In the genomic region with DNA sequence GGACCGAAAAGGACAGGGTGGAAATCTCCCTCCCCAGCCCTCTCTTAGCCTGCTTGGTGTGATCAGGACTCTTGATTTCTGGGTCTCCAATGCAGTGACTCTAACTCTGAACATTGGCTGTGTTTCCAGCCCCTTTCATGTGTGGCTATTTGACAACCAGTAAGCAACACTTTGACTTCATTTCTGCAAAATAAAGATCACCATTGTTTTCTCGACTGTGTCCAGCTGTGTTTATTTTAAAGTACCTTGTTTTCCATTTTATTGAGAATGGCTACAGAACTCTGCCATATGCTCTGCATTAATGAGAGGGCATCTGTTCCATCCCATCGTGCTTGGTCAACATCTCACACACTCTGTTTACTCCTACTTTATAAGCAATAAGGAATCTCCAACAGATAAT, we compare ENCODE assay signal across 13 cellular contexts.
DNase-seq lines count a peak whose midpoint lies in the region; ATAC-seq and TF ChIP-seq lines count a peak whose summit lies in the region.
"Had no signal": no experiment of that assay in that cellular context is flagged by ENCODE, and none has a peak within 500 bp of the region (broad histone marks: within the 10 kb centered on the region; RNA-seq: fewer than 3 reads in every experiment).

No MANE protein-coding gene starts in this region.

- no peaks in the 10 kb centered on the region for H3K9me3 ChIP-seq in BLaER1 treated with 17β-estradiol and CSF1 and Interleukin-3, amounts not matched to agents 10 nM and 100 nM (replicated peaks in 1 of 11)
- no peaks in the 10 kb centered on the region for H3K9me3 ChIP-seq in CD8-positive, alpha-beta memory T cell (ENCODE audit: low read length)
- H3K9me3 ChIP-seq in naive thymus-derived CD4-positive, alpha-beta T cell (ENCODE audit: control insufficient read depth in 2 of 3, low read length in 3 of 3) = no peaks in the 10 kb centered on the region
- no peaks in the 10 kb centered on the region for H3K9me3 ChIP-seq in ovary

- H3K27me3 Mint-ChIP-seq in CD8-positive, alpha-beta memory T cell = no peaks in the 10 kb centered on the region
- no peaks in the 10 kb centered on the region for H3K27me3 Mint-ChIP-seq in activated CD8-positive, alpha-beta T cell treated with anti-CD3 and anti-CD28 coated beads for 36 hours
- H3K27me3 Mint-ChIP-seq in naive thymus-derived CD4-positive, alpha-beta T cell = no peaks in the 10 kb centered on the region

- H3K27me3 ChIP-seq in BLaER1 treated with 17β-estradiol and CSF1 and Interleukin-3, amounts not matched to agents 10 nM and 100 nM = no peaks in the 10 kb centered on the region
- no peaks in the 10 kb centered on the region for H3K27me3 ChIP-seq in CD8-positive, alpha-beta memory T cell (ENCODE audit: insufficient read depth, low read length, poor library complexity, severe bottlenecking)
- H3K27me3 ChIP-seq in naive thymus-derived CD4-positive, alpha-beta T cell (ENCODE audit: control insufficient read depth in 2 of 2, insufficient read depth in 2 of 2, low read length in 2 of 2) = no peaks in the 10 kb centered on the region
- no peaks in the 10 kb centered on the region for H3K27me3 ChIP-seq in ovary

- 0 out of 22 replicates have a peak overlapping the region, but pooled peaks of 3 of the 11 experiments have one; percentile 70 to 72 (median 71) for H3K9ac ChIP-seq in BLaER1 treated with 17β-estradiol and CSF1 and Interleukin-3, amounts not matched to agents 10 nM and 100 nM

- ATAC-seq in activated CD8-positive, alpha-beta T cell treated with anti-CD3 and anti-CD28 coated beads for 36 hours = no peak
- ATAC-seq in naive thymus-derived CD4-positive, alpha-beta T cell = no peak

- H3K4me3 Mint-ChIP-seq in CD8-positive, alpha-beta memory T cell = peak overlapping the region in 2 of 7 donors; percentile 34 to 85
- H3K4me3 Mint-ChIP-seq in activated CD8-positive, alpha-beta T cell treated with anti-CD3 and anti-CD28 coated beads for 36 hours = no peak overlapping the region
- H3K4me3 Mint-ChIP-seq in naive thymus-derived CD4-positive, alpha-beta T cell = peak overlapping the region in 3 of 10 donors; percentile 80 to 88 (median 81)

- H3K4me1 Mint-ChIP-seq in CD8-positive, alpha-beta memory T cell = peaks cover 69 to 93% (median 89%) of the 10 kb centered on the region in 3 donors
- H3K4me1 Mint-ChIP-seq in activated CD8-positive, alpha-beta T cell treated with anti-CD3 and anti-CD28 coated beads for 36 hours (ENCODE audit: low read depth) = peaks cover 88% of the 10 kb centered on the region
- H3K4me1 Mint-ChIP-seq in naive thymus-derived CD4-positive, alpha-beta T cell = peaks cover 55 to 96% (median 88%) of the 10 kb centered on the region in 7 donors

- no peak for DNase-seq in CD8-positive, alpha-beta memory T cell
- DNase-seq in activated CD8-positive, alpha-beta T cell treated with anti-CD3 and anti-CD28 coated beads for 36 hours = no peak
- DNase-seq in naive thymus-derived CD4-positive, alpha-beta T cell = no peak
- DNase-seq in HuH-7 (ENCODE audit: low spot score) (no peak), NCI-H1092 treated with DMSO at 0.1 percent for 48 hours (lab: John Stamatoyannopoulos, UW) (no peak), ovary (no peak)
- DNase-seq: KBM-7; NCI-H1436 treated with DMSO at 0.1 percent for 48 hours; NCI-H510A; stimulated activated CD4-positive, alpha-beta T cell treated with anti-CD3 and anti-CD28 coated beads, Interleukin-1b, Interleukin-23, amount 100 ng/mL, for 48 hours; stimulated activated CD8-positive, alpha-beta memory T cell treated with anti-CD3 and anti-CD28 coated beads, Interleukin-4, amount 100 ng/mL, for 48 hours; T-helper 9 cell had no signal

- H3K4me3 ChIP-seq in BLaER1 treated with 17β-estradiol and CSF1 and Interleukin-3, amounts not matched to agents 10 nM and 100 nM = no peak overlapping the region
- no peak overlapping the region for H3K4me3 ChIP-seq in CD8-positive, alpha-beta memory T cell (ENCODE audit: low read length)
- H3K4me3 ChIP-seq in naive thymus-derived CD4-positive, alpha-beta T cell (ENCODE audit: low read length) = no peak overlapping the region
- H3K4me3 ChIP-seq in ovary = no peak overlapping the region

- H3K36me3 ChIP-seq in BLaER1 treated with 17β-estradiol and CSF1 and Interleukin-3, amounts not matched to agents 10 nM and 100 nM = no peaks in the 10 kb centered on the region
- H3K36me3 ChIP-seq in CD8-positive, alpha-beta memory T cell (ENCODE audit: insufficient read depth, low read length) = no peaks in the 10 kb centered on the region
- no peaks in the 10 kb centered on the region for H3K36me3 ChIP-seq in naive thymus-derived CD4-positive, alpha-beta T cell (ENCODE audit: control insufficient read depth in 2 of 3, insufficient read depth in 3 of 3, low read length in 3 of 3)
- no peaks in the 10 kb centered on the region for H3K36me3 ChIP-seq in ovary

- WGBS in ovary, 3 donors = 47 to 58% (median 51%) methylated on average over 3 of the region's 3 CpGs

- H3K9me3 Mint-ChIP-seq in CD8-positive, alpha-beta memory T cell = no peaks in the 10 kb centered on the region
- H3K9me3 Mint-ChIP-seq in activated CD8-positive, alpha-beta T cell treated with anti-CD3 and anti-CD28 coated beads for 36 hours = no peaks in the 10 kb centered on the region
- no peaks in the 10 kb centered on the region for H3K9me3 Mint-ChIP-seq in naive thymus-derived CD4-positive, alpha-beta T cell

- TF ChIP-seq POLR2A in ovary (IDR thresholded peaks at IDR 0.05) = no peak

- peak overlapping the region in 9 of 11 experiments; percentile 60 to 82 (median 77); a peak in 12 of 22 replicates for H3K27ac ChIP-seq in BLaER1 treated with 17β-estradiol and CSF1 and Interleukin-3, amounts not matched to agents 10 nM and 100 nM
- no peak overlapping the region for H3K27ac ChIP-seq in CD8-positive, alpha-beta memory T cell (ENCODE audit: low read depth, low read length)
- peak overlapping the region; percentile 79 for H3K27ac ChIP-seq in naive thymus-derived CD4-positive, alpha-beta T cell (ENCODE audit: low read depth, low read length)
- H3K27ac ChIP-seq in ovary = no peak overlapping the region

- CTCF ChIA-PET in CD8-positive, alpha-beta memory T cell (lab: Charles Lee) = interaction anchor here (2.9 to 10.5 kb wide), 5 partner anchors 11 to 94 kb away, joined by 18 to 288 read pairs (median 54); a partner anchor contains a TSS
- CTCF ChIA-PET in activated CD8-positive, alpha-beta T cell treated with anti-CD3 and anti-CD28 coated beads for 36 hours (lab: Charles Lee) = interaction anchor here (1.7 to 18.2 kb wide), 9 partner anchors 8 to 94 kb away, joined by 7 to 506 read pairs (median 29); a partner anchor contains a TSS
- CTCF ChIA-PET in naive thymus-derived CD4-positive, alpha-beta T cell (lab: Charles Lee) = interaction anchor here (0.6 to 10.9 kb wide), 5 partner anchors 29 to 98 kb away, joined by 3 to 220 read pairs (median 35); a partner anchor contains a TSS

- no peak for TF ChIP-seq EP300 in ovary (IDR thresholded peaks at IDR 0.05)

- no peaks in the 10 kb centered on the region for H3K36me3 Mint-ChIP-seq in CD8-positive, alpha-beta memory T cell
- no peaks in the 10 kb centered on the region for H3K36me3 Mint-ChIP-seq in activated CD8-positive, alpha-beta T cell treated with anti-CD3 and anti-CD28 coated beads for 36 hours (ENCODE audit: low read depth)
- no peaks in the 10 kb centered on the region for H3K36me3 Mint-ChIP-seq in naive thymus-derived CD4-positive, alpha-beta T cell

- H3K4me1 ChIP-seq in BLaER1 treated with 17β-estradiol and CSF1 and Interleukin-3, amounts not matched to agents 10 nM and 100 nM = peaks cover 49 to 88% (median 60%) of the 10 kb centered on the region in 10 experiments
- H3K4me1 ChIP-seq in CD8-positive, alpha-beta memory T cell (ENCODE audit: insufficient read depth, low read length) = peaks cover 76% of the 10 kb centered on the region
- H3K4me1 ChIP-seq in naive thymus-derived CD4-positive, alpha-beta T cell (ENCODE audit: control insufficient read depth in 2 of 2, insufficient read depth in 2 of 2, low read length in 2 of 2) = peaks cover 69 to 75% of the 10 kb centered on the region in 2 donors
- no peaks in the 10 kb centered on the region for H3K4me1 ChIP-seq in ovary (ENCODE audit: insufficient read depth)

- intact Hi-C loops in activated CD8-positive, alpha-beta T cell treated with anti-CD3 and anti-CD28 coated beads for 36 hours (cut with micrococcal nuclease) = loop anchor here (2.0 kb wide), 3 partner anchors 63 to 97 kb away; no protein-coding TSS in a partner anchor
- intact Hi-C loops in naive thymus-derived CD4-positive, alpha-beta T cell (cut with micrococcal nuclease) = loop anchor here (2.0 to 10.0 kb wide), 5 partner anchors 238 to 453 kb away; a partner anchor contains a TSS
- intact Hi-C loops in ovary (cut with DNase I) = loop anchor here in 1 of 4 donors (10.0 kb wide), 1 partner anchor 101 kb away; a partner anchor contains a TSS

- H3K4me2 ChIP-seq in BLaER1 treated with 17β-estradiol and CSF1 and Interleukin-3, amounts not matched to agents 10 nM and 100 nM = peak overlapping the region in 10 of 11 experiments; percentile 74 to 95 (median 84); a peak in 18 of 22 replicates

- peak overlapping the region; percentile 75 to 97 (median 93) for H3K27ac Mint-ChIP-seq in CD8-positive, alpha-beta memory T cell
- peak overlapping the region; percentile 91 for H3K27ac Mint-ChIP-seq in activated CD8-positive, alpha-beta T cell treated with anti-CD3 and anti-CD28 coated beads for 36 hours
- peak overlapping the region; percentile 83 to 98 (median 92) for H3K27ac Mint-ChIP-seq in naive thymus-derived CD4-positive, alpha-beta T cell

- POLR2A ChIA-PET in CD8-positive, alpha-beta memory T cell (lab: Charles Lee) = interaction anchor here (1.9 to 2.4 kb wide), 3 partner anchors 61 to 97 kb away, joined by 14 to 17 read pairs (median 17); a partner anchor contains a TSS
- POLR2A ChIA-PET in activated CD8-positive, alpha-beta T cell treated with anti-CD3 and anti-CD28 coated beads for 36 hours (lab: Charles Lee) = interaction anchor here (1.9 to 27.1 kb wide), 6 partner anchors 25 to 106 kb away, joined by 6 to 766 read pairs (median 19); a partner anchor contains a TSS
- POLR2A ChIA-PET in naive thymus-derived CD4-positive, alpha-beta T cell (lab: Charles Lee) = interaction anchor here (1.1 to 13.3 kb wide), 6 partner anchors 42 to 106 kb away, joined by 3 to 267 read pairs (median 20); a partner anchor contains a TSS

- TF ChIP-seq CTCF in activated CD8-positive, alpha-beta T cell treated with anti-CD3 and anti-CD28 coated beads for 36 hours (IDR thresholded peaks at IDR 0.05) = no peak
- TF ChIP-seq CTCF in ovary (IDR thresholded peaks at IDR 0.05) = no peak

- no peaks in the 10 kb centered on the region for H4K20me1 ChIP-seq in BLaER1 treated with 17β-estradiol and CSF1 and Interleukin-3, amounts not matched to agents 10 nM and 100 nM

Comparison
In these comparisons a context has a peak if more than half of its experiments do, and no peak if none do; other contexts are left out.
1. H3K27ac ChIP-seq: peak in BLaER1 treated with 17β-estradiol and CSF1 and Interleukin-3, amounts not matched to agents 10 nM and 100 nM (9 of 11) and naive thymus-derived CD4-positive, alpha-beta T cell (single experiment); none in CD8-positive, alpha-beta memory T cell (single experiment) and ovary (0 of 2).
2. Peak in every context shown above with its lines, with median percentiles within 50 percentile points of each other: H3K27ac Mint-ChIP-seq.